Comparison of ENCODE assay signal across 9 cellular contexts in the genomic region with DNA sequence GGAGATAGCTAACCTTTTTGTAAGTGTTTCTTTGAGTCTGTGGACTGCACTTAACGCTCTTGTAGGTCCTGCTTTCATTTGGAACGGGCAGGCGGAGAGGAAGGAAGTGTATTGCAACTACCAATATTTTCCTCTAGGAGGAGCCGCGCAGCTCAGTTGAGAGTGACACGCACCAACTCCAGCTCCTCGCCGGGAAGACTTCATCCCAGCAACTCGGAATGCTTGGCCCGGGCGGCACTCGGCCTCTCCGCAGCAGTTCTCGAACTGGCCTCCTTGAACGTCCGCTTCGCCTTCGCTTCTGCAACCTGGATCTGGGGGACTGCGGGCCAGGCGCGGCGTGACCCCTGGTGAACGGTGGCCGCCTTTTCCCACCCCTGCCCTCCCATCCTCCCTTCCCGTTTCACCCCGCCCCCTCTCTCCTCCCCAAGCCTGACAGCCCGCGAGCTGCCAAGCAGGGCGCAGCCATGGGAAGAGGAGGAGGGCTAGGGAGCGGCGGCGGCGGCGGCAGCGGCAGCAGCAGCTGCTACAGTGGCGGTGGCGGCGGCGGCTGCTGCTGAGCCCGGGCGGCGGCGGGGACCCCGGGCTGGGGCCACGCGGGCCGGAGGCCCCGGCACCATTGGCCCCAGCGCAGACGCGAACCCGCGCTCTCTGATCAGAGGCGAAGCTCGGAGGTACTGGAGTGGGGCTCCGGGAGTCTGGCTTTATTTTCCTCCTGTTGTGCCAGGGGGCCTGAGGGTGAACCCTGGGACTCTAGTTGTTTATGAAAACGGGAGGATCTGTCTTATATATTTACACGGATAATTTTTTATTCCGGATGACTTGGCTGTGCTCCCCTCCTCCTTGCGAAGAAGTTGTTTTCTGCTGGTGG. TPM values are rescaled to one million over a fixed set of nuclear protein-coding genes. Genes with fewer than 3 reads are reported as not detected.
DNase-seq lines count a peak whose midpoint lies in the region; ATAC-seq and TF ChIP-seq lines count a peak whose summit lies in the region.
"Had no signal": no experiment of that assay in that cellular context is flagged by ENCODE, and none has a peak within 500 bp of the region (broad histone marks: within the 10 kb centered on the region; RNA-seq: fewer than 3 reads in every experiment).

A gene (plus strand): TSS at position 155 of the 868 bp plus-strand sequence. CDS start 142,436 bp downstream, outside the sequence.

- H3K4me1 ChIP-seq in neural progenitor cell: peaks cover 3% of the 10 kb centered on the region

- H3K27ac Mint-ChIP-seq in activated naive CD8-positive, alpha-beta T cell: no peak within 1 kb of the TSS
- H3K27ac Mint-ChIP-seq in neural progenitor cell: no peak within 1 kb of the TSS
- H3K27ac Mint-ChIP-seq: IgD-negative memory B cell had no signal

- ATAC-seq in GM18508 (IDR thresholded peaks at IDR 0.05; ENCODE audit: insufficient read depth, unreplicated experiment) (peak; percentile 67), HG03045 (IDR thresholded peaks at IDR 0.05; ENCODE audit: unreplicated experiment) (peak; percentile 70)

- peak; percentile 69 for TF ChIP-seq CTCF in neural progenitor cell (IDR thresholded peaks at IDR 0.05)

- no peaks in the 10 kb centered on the region for H4K20me1 ChIP-seq in neural progenitor cell (ENCODE audit: low read depth)

- H3K4me1 Mint-ChIP-seq in activated naive CD8-positive, alpha-beta T cell (ENCODE audit: low read depth): no peaks in the 10 kb centered on the region
- no peaks in the 10 kb centered on the region for H3K4me1 Mint-ChIP-seq in neural progenitor cell
- H3K4me1 Mint-ChIP-seq: IgD-negative memory B cell had no signal

- peak within 1 kb of the TSS; percentile 69 for H3K4me3 ChIP-seq in neural progenitor cell

- no peaks in the 10 kb centered on the region for H3K9me3 ChIP-seq in neural progenitor cell (ENCODE audit: low read depth)

- DNase-seq in AG08396 (ENCODE audit: low spot score) (peak; percentile 90), NCI-H2196 treated with DMSO at 0.1 percent for 48 hours (lab: John Stamatoyannopoulos, UW; ENCODE audit: unreplicated experiment) (peak; percentile 40), glomerular endothelial cell (ENCODE audit: extremely low read depth, low read depth, low spot score) (peak; percentile 45), neural progenitor cell (ENCODE audit: low spot score) (peak; percentile 93), DMS79 (lab: John Stamatoyannopoulos, UW) (no peak)

- H3K9me3 Mint-ChIP-seq in activated naive CD8-positive, alpha-beta T cell (ENCODE audit: low read depth): no peaks in the 10 kb centered on the region
- peaks cover under 1% of the 10 kb centered on the region for H3K9me3 Mint-ChIP-seq in neural progenitor cell

- peak within 1 kb of the TSS; percentile 81 for H3K4me2 ChIP-seq in neural progenitor cell

- H3K9ac ChIP-seq in neural progenitor cell: no peak within 1 kb of the TSS

- peaks cover 6% of the 10 kb centered on the region for H3K27me3 Mint-ChIP-seq in activated naive CD8-positive, alpha-beta T cell
- no peaks in the 10 kb centered on the region for H3K27me3 Mint-ChIP-seq in neural progenitor cell (ENCODE audit: insufficient read depth, low read depth)

- H3K36me3 ChIP-seq in neural progenitor cell: no peaks in the 10 kb centered on the region

- peak within 1 kb of the TSS; percentile 98 for H2AFZ ChIP-seq in neural progenitor cell (replicated peaks)

- peaks cover 31% of the 10 kb centered on the region for H3K27me3 ChIP-seq in neural progenitor cell

- peaks cover 13% of the 10 kb centered on the region for H3F3A ChIP-seq in neural progenitor cell (ENCODE audit: low read depth)

- H3K4me3 Mint-ChIP-seq in activated naive CD8-positive, alpha-beta T cell: peak within 1 kb of the TSS; percentile 6
- no peak within 1 kb of the TSS for H3K4me3 Mint-ChIP-seq in neural progenitor cell
- H3K4me3 Mint-ChIP-seq: IgD-negative memory B cell had no signal

- no peaks in the 10 kb centered on the region for H3K79me2 ChIP-seq in neural progenitor cell (ENCODE audit: low read depth)

- H3K36me3 Mint-ChIP-seq in activated naive CD8-positive, alpha-beta T cell: no peaks in the 10 kb centered on the region
- no peaks in the 10 kb centered on the region for H3K36me3 Mint-ChIP-seq in neural progenitor cell

- H3K27ac ChIP-seq in neural progenitor cell: no peak within 1 kb of the TSS

RNA-seq across cellular contexts. Expression of the gene that starts here (rescaled TPM):
- total RNA-seq in glomerular endothelial cell: 0.35 and 1.8 TPM in 2 replicates
- 0.07 and 0.28 TPM in 2 replicates for total RNA-seq in neural progenitor cell (ENCODE audit: low replicate concordance)

Comparison
In these comparisons a context has a peak if more than half of its experiments do, and no peak if none do; other contexts are left out.
1. Peak in DNase-seq, H3K4me3 ChIP-seq and H3K4me2 ChIP-seq in neural progenitor cell; RNA of the gene not detected or under 1 TPM.